11 cellular contexts compared by ENCODE assay signal in genomic region chr22:41801886-41802285, GRCh38. TPM values are rescaled to one million over a fixed set of nuclear protein-coding genes. Genes with fewer than 3 reads are reported as not detected.
DNase-seq lines count a peak whose midpoint lies in the region; ATAC-seq, FAIRE-seq and TF ChIP-seq lines count a peak whose summit lies in the region.
"Had no signal": no experiment of that assay in that cellular context is flagged by ENCODE, and none has a peak within 500 bp of the region (broad histone marks: within the 10 kb centered on the region; RNA-seq: fewer than 3 reads in every experiment).

No MANE protein-coding gene starts in this region.

- FAIRE-seq in A549 (lab: Jason Lieb, UNC) = no peak

- H3K4me3 ChIP-seq in A549 (0 out of 3 replicates have a peak overlapping the region, but pooled peaks have one; percentile 87), GM12875 (ENCODE audit: low read depth, low read length) (peak overlapping the region; percentile 99), WERI-Rb-1 (ENCODE audit: low read depth, low read length) (peak overlapping the region; percentile 77), iPS-18c (ENCODE audit: insufficient read depth, low read depth, low read length) (peak overlapping the region; percentile 9; the same call in 1 of the 2 replicates), H7 (ENCODE audit: insufficient read depth, low read depth, low read length) (no peak overlapping the region)

- H3K27me3 ChIP-seq in WERI-Rb-1 (ENCODE audit: insufficient read depth, low read depth, severe bottlenecking) = no peaks in the 10 kb centered on the region
- H3K27me3 ChIP-seq in H7 (ENCODE audit: control insufficient read depth, insufficient read depth, low read length) = no peaks in the 10 kb centered on the region
- H3K27me3 ChIP-seq: esophagus squamous epithelium had no signal

- ATAC-seq in A549 (no peak), GM21423 (IDR thresholded peaks at IDR 0.05; ENCODE audit: unreplicated experiment) (no peak)

- no peak for TF ChIP-seq POLR2A in A549 (IDR thresholded peaks at IDR 0.05; ENCODE audit: low read length)

- H3K4me2 ChIP-seq in A549 = peak overlapping the region; percentile 83

- DNase-seq in A549 (ENCODE audit: low read depth in 1 of 2, low spot score in 1 of 2) (no peak), WERI-Rb-1 (no peak), HUDEP-2 (lab: John Stamatoyannopoulos, UW; ENCODE audit: unreplicated experiment in 76 of 76) (no peak), H7 (no peak)
- DNase-seq in stimulated activated CD4-positive, alpha-beta T cell treated with anti-CD3 and anti-CD28 coated beads, Interleukin-12 subunit alpha, Interleukin-12 subunit beta, amount 100 ng/mL, for 4 hours = no peak
- DNase-seq: esophagus squamous epithelium, NCI-H1092 treated with DMSO at 0.1 percent for 48 hours, Right ventricle myocardium superior had no signal

- H3K36me3 ChIP-seq in WERI-Rb-1 = peaks cover 16% of the 10 kb centered on the region
- H3K36me3 ChIP-seq in H7 (replicated peaks; ENCODE audit: control insufficient read depth, insufficient read depth, low read length) = no peaks in the 10 kb centered on the region
- H3K36me3 ChIP-seq: esophagus squamous epithelium had no signal

- no peak for TF ChIP-seq RAD21 in A549 (conservative IDR thresholded peaks at IDR 0.05 in 1 of 2, IDR thresholded peaks at IDR 0.05 in 1 of 2)

- H3K27ac ChIP-seq in A549 (no peak overlapping the region), WERI-Rb-1 (no peak overlapping the region)

- 63% methylated on average over 2 of the region's 2 CpGs for WGBS in A549 (ENCODE audit: missing lambda C conversion rate)

- no peak for TF ChIP-seq EP300 in A549 (IDR thresholded peaks at IDR 0.05)

- POLR2A ChIA-PET in A549 (lab: Yijun Ruan, JAX) = interaction anchor here (1.5 kb wide), 1 partner anchor 20 kb away, joined by 4 read pairs; no protein-coding TSS in a partner anchor

- TF ChIP-seq CTCF in A549 (IDR thresholded peaks at IDR 0.05) (no peak), GM12875 (IDR thresholded peaks at IDR 0.05; ENCODE audit: borderline replicate concordance, insufficient read depth, low read depth, low read length) (no peak), WERI-Rb-1 (IDR thresholded peaks at IDR 0.05; ENCODE audit: low read depth, low read length) (no peak)

- H3K4me1 ChIP-seq in A549 = peaks cover 12% of the 10 kb centered on the region; the same call in 2 of the 3 replicates

- CTCF ChIA-PET in A549 (lab: Yijun Ruan, JAX) = interaction anchor here (0.6 to 1.3 kb wide), 2 partner anchors 139 to 188 kb away, joined by 3 to 4 read pairs; no protein-coding TSS in a partner anchor

- H3K9me3 ChIP-seq in A549 = no peaks in the 10 kb centered on the region
- no peaks in the 10 kb centered on the region for H3K9me3 ChIP-seq in WERI-Rb-1 (ENCODE audit: severe bottlenecking)
- H3K9me3 ChIP-seq in iPS-18c (ENCODE audit: control insufficient read depth, insufficient read depth, low read length) = no peaks in the 10 kb centered on the region
- H3K9me3 ChIP-seq: esophagus squamous epithelium had no signal

TF ChIP-seq in A549, 52 proteins besides CTCF, POLR2A, EP300 and RAD21:
- TF ChIP-seq ZFP36 (IDR thresholded peaks at IDR 0.05; ENCODE audit: borderline replicate concordance, partially characterized antibody) = no peak
- TF ChIP-seq USF2 (IDR thresholded peaks at IDR 0.05) = no peak
- no peak for TF ChIP-seq CBX8 (IDR thresholded peaks at IDR 0.05)
- TF ChIP-seq ZC3H11A (IDR thresholded peaks at IDR 0.05) = no peak
- TF ChIP-seq RARB (CRISPR knock-in tag; IDR thresholded peaks at IDR 0.05) = no peak
- TF ChIP-seq PHF8 (IDR thresholded peaks at IDR 0.05; ENCODE audit: borderline replicate concordance, low read depth) = no peak
- TF ChIP-seq, protein P1, sequence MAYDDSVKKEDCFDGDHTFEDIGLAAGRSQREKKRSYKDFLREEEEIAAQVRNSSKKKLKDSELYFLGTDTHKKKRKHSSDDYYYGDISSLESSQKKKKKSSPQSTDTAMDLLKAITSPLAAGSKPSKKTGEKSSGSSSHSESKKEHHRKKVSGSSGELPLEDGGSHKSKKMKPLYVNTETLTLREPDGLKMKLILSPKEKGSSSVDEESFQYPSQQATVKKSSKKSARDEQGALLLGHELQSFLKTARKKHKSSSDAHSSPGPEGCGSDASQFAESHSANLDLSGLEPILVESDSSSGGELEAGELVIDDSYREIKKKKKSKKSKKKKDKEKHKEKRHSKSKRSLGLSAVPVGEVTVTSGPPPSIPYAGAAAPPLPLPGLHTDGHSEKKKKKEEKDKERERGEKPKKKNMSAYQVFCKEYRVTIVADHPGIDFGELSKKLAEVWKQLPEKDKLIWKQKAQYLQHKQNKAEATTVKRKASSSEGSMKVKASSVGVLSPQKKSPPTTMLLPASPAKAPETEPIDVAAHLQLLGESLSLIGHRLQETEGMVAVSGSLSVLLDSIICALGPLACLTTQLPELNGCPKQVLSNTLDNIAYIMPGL (CRISPR knock-in tag; IDR thresholded peaks at IDR 0.05; ENCODE audit: borderline replicate concordance) = no peak
- no peak for TF ChIP-seq BCL3 (IDR thresholded peaks at IDR 0.05)
- no peak for TF ChIP-seq HOXB13 (CRISPR knock-in tag; IDR thresholded peaks at IDR 0.05; ENCODE audit: low read depth)
- TF ChIP-seq CEBPB (IDR thresholded peaks at IDR 0.05) = no peak
- TF ChIP-seq HDAC2 (IDR thresholded peaks at IDR 0.05) = no peak
- TF ChIP-seq, protein P2, sequence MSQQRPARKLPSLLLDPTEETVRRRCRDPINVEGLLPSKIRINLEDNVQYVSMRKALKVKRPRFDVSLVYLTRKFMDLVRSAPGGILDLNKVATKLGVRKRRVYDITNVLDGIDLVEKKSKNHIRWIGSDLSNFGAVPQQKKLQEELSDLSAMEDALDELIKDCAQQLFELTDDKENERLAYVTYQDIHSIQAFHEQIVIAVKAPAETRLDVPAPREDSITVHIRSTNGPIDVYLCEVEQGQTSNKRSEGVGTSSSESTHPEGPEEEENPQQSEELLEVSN (IDR thresholded peaks at IDR 0.05; ENCODE audit: borderline replicate concordance, low read depth) = no peak
- TF ChIP-seq HEYL (CRISPR knock-in tag; IDR thresholded peaks at IDR 0.05) = no peak

RNA-seq across cellular contexts. Expression of gene CCDC134, which starts 1.4 kb away (rescaled TPM):
- polyA plus RNA-seq in A549 (2011; rRNA removed) (2.5 and 3.6 TPM in 2 replicates), A549 (2017; fragmentation: RNase III; extraction: RNeasy Plus Mini Kit Qiagen cat#74134 plus additional on column Dnase treatment) (3.3 to 4.5 TPM (median 4.5 TPM) in 3 replicates)
- polyA plus RNA-seq in A549 (2012; cell fraction: cytosol; rRNA removed) = 3.1 and 3.3 TPM in 2 replicates
- polyA plus RNA-seq in A549 (2012; cell fraction: nucleus; rRNA removed) = 3.5 and 4.4 TPM in 2 replicates
- 13.4 and 15.0 TPM in 2 replicates for polyA minus RNA-seq in A549 (2011; rRNA and poly(A)+ RNA removed)
- 17.0 and 19.3 TPM in 2 replicates for total RNA-seq in H7 (2014; rRNA removed; shearing (Covaris generic))

RNA-seq across cellular contexts. Expression of gene SREBF2, which starts 31.0 kb away (rescaled TPM):
- polyA plus RNA-seq in A549 (2011; rRNA removed) (19.4 and 29.3 TPM in 2 replicates), A549 (2017; fragmentation: RNase III; extraction: RNeasy Plus Mini Kit Qiagen cat#74134 plus additional on column Dnase treatment) (21.0 to 30.8 TPM (median 29.7 TPM) in 3 replicates)
- polyA plus RNA-seq in A549 (2012; cell fraction: cytosol; rRNA removed) = 16.9 and 24.0 TPM in 2 replicates
- 64.6 and 68.4 TPM in 2 replicates for polyA plus RNA-seq in A549 (2012; cell fraction: nucleus; rRNA removed)
- polyA minus RNA-seq in A549 (2011; rRNA and poly(A)+ RNA removed) = 31.2 and 49.4 TPM in 2 replicates
- total RNA-seq in H7 (2014; rRNA removed; shearing (Covaris generic)) = 93.8 and 118 TPM in 2 replicates
